Comparison of ENCODE assay signal across 19 cellular contexts in the genomic region with DNA sequence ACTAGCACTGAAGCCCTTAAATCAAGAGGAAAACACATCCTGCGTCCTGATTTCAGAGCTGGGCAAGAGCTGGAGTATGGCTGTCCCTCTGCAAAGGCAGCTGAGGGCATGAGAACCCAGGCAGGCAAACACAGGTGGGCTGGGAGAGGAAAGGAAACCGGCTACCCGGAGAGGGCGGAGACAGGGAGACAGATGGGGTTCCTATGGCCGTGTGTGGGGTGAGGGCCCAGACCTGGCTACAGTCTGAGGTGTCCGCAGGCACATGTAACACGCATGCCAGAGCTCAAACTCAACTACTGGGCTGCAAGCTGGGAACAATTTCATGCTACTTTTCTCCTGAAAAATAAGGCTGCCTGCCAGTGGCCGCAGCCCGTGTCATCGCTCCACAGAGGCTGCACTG. TPM values are rescaled to one million over a fixed set of nuclear protein-coding genes. Genes with fewer than 3 reads are reported as not detected.
DNase-seq lines count a peak whose midpoint lies in the region; ATAC-seq, FAIRE-seq and TF ChIP-seq lines count a peak whose summit lies in the region.
"Had no signal": no experiment of that assay in that cellular context is flagged by ENCODE, and none has a peak within 500 bp of the region (broad histone marks: within the 10 kb centered on the region; RNA-seq: fewer than 3 reads in every experiment).

No MANE protein-coding gene starts in this region.

- peaks cover 0 to 55% of the 10 kb centered on the region in 2 donors for H3K36me3 ChIP-seq in left lung

- intact Hi-C loops in activated T-helper 2 cell treated with anti-CD3 and anti-CD28 coated beads, Interferon-gamma antibody, Interleukin-2, Interleukin-4, amounts not matched to agents 10 μg/mL and 5 μg/mL and 100 μg/mL, durations not matched to agents 14 hours and 24 hours and 36 hours (cut with micrococcal nuclease) = loop anchor here (10.0 kb wide), 1 partner anchor 109 kb away; the partner anchor contains the start of gene NDUFA10
- intact Hi-C loops in left lung (cut with DNase I) = no loop called here

- FAIRE-seq in HTR-8/SVneo (lab: Jason Lieb, UNC) = no peak
- FAIRE-seq: GM12878, H54, HepG2 had no signal

- peaks cover 6 to 22% of the 10 kb centered on the region in 2 donors for H3K4me1 ChIP-seq in left lung
- H3K4me1 ChIP-seq in foreskin keratinocyte = no peaks in the 10 kb centered on the region

- H3K9me3 ChIP-seq in left lung = no peaks in the 10 kb centered on the region

- H3K9me3 Mint-ChIP-seq in activated T-cell treated with anti-CD3 and anti-CD28 coated beads, Interleukin-2, amount 50 U/mL, for 24 hours = no peaks in the 10 kb centered on the region
- H3K9me3 Mint-ChIP-seq in activated T-cell treated with anti-CD3 and anti-CD28 coated beads, Interleukin-2, amount 50 U/mL, for 72 hours = no peaks in the 10 kb centered on the region
- no peaks in the 10 kb centered on the region for H3K9me3 Mint-ChIP-seq in activated T-helper 2 cell treated with anti-CD3 and anti-CD28 coated beads, Interferon-gamma antibody, Interleukin-2, Interleukin-4, amounts not matched to agents 10 μg/mL and 5 μg/mL and 100 μg/mL, durations not matched to agents 14 hours and 24 hours and 36 hours

- peaks cover 31% of the 10 kb centered on the region for H3K4me1 Mint-ChIP-seq in activated T-cell treated with anti-CD3 and anti-CD28 coated beads, Interleukin-2, amount 50 U/mL, for 24 hours (ENCODE audit: low read depth)
- peaks cover 21% of the 10 kb centered on the region for H3K4me1 Mint-ChIP-seq in activated T-cell treated with anti-CD3 and anti-CD28 coated beads, Interleukin-2, amount 50 U/mL, for 72 hours (ENCODE audit: low read depth)
- H3K4me1 Mint-ChIP-seq in activated T-helper 2 cell treated with anti-CD3 and anti-CD28 coated beads, Interferon-gamma antibody, Interleukin-2, Interleukin-4, amounts not matched to agents 10 μg/mL and 5 μg/mL and 100 μg/mL, durations not matched to agents 14 hours and 24 hours and 36 hours (ENCODE audit: low read depth) = peaks cover 17% of the 10 kb centered on the region

- H3K27me3 ChIP-seq in left lung (peaks cover 0 to 10% of the 10 kb centered on the region in 2 donors), foreskin keratinocyte (no peaks in the 10 kb centered on the region)

- DNase-seq in activated T-cell treated with anti-CD3 and anti-CD28 coated beads, Interleukin-2, amount 50 U/mL, for 24 hours = peak; percentile 16
- no peak for DNase-seq in activated T-cell treated with anti-CD3 and anti-CD28 coated beads, Interleukin-2, amount 50 U/mL, for 72 hours
- no peak for DNase-seq in activated T-helper 2 cell treated with anti-CD3 and anti-CD28 coated beads, Interferon-gamma antibody, Interleukin-2, Interleukin-4, amounts not matched to agents 10 μg/mL and 5 μg/mL and 100 μg/mL, durations not matched to agents 14 hours and 24 hours and 36 hours (ENCODE audit: low spot score)
- DNase-seq in left lung (peak; percentile 20 to 23), substantia nigra (lab: John Stamatoyannopoulos, UW) (no peak), foreskin keratinocyte (no peak), HTR-8/SVneo (ENCODE audit: insufficient read length, low spot score) (no peak), hypothalamus (lab: John Stamatoyannopoulos, UW) (no peak)
- DNase-seq: activated CD8-positive, alpha-beta memory T cell treated with anti-CD3 and anti-CD28 coated beads, Interleukin-2, amount 10 ng/mL, durations not matched to agents 7 days and 5 days; effector memory CD4-positive, alpha-beta T cell; mammary epithelial cell; NCI-H2081 treated with DMSO at 0.1 percent for 48 hours; NCI-H69 had no signal

- H3K36me3 Mint-ChIP-seq in activated T-cell treated with anti-CD3 and anti-CD28 coated beads, Interleukin-2, amount 50 U/mL, for 24 hours (ENCODE audit: low read depth) = peaks cover 79% of the 10 kb centered on the region
- peaks cover 3 to 11% of the 10 kb centered on the region in 2 donors for H3K36me3 Mint-ChIP-seq in activated T-cell treated with anti-CD3 and anti-CD28 coated beads, Interleukin-2, amount 50 U/mL, for 72 hours (ENCODE audit: insufficient read depth in 2 of 2)
- peaks cover 42% of the 10 kb centered on the region for H3K36me3 Mint-ChIP-seq in activated T-helper 2 cell treated with anti-CD3 and anti-CD28 coated beads, Interferon-gamma antibody, Interleukin-2, Interleukin-4, amounts not matched to agents 10 μg/mL and 5 μg/mL and 100 μg/mL, durations not matched to agents 14 hours and 24 hours and 36 hours (ENCODE audit: low read depth)

- TF ChIP-seq CTCF in left lung (IDR thresholded peaks at IDR 0.05) (no peak), foreskin keratinocyte (conservative IDR thresholded peaks at IDR 0.05) (no peak)

- H3K27me3 Mint-ChIP-seq in activated T-cell treated with anti-CD3 and anti-CD28 coated beads, Interleukin-2, amount 50 U/mL, for 24 hours = no peaks in the 10 kb centered on the region
- H3K27me3 Mint-ChIP-seq in activated T-cell treated with anti-CD3 and anti-CD28 coated beads, Interleukin-2, amount 50 U/mL, for 72 hours (ENCODE audit: low read depth) = no peaks in the 10 kb centered on the region
- no peaks in the 10 kb centered on the region for H3K27me3 Mint-ChIP-seq in activated T-helper 2 cell treated with anti-CD3 and anti-CD28 coated beads, Interferon-gamma antibody, Interleukin-2, Interleukin-4, amounts not matched to agents 10 μg/mL and 5 μg/mL and 100 μg/mL, durations not matched to agents 14 hours and 24 hours and 36 hours (ENCODE audit: low read depth)
- H3K27me3 Mint-ChIP-seq: activated CD8-positive, alpha-beta memory T cell treated with anti-CD3 and anti-CD28 coated beads, Interleukin-2, amount 10 ng/mL, durations not matched to agents 7 days and 5 days had no signal

- H3K4me3 ChIP-seq in left lung = no peak overlapping the region
- H3K4me3 ChIP-seq: GM12878, smooth muscle cell had no signal

- H3K4me3 Mint-ChIP-seq in activated T-cell treated with anti-CD3 and anti-CD28 coated beads, Interleukin-2, amount 50 U/mL, for 24 hours = no peak overlapping the region
- H3K4me3 Mint-ChIP-seq in activated T-cell treated with anti-CD3 and anti-CD28 coated beads, Interleukin-2, amount 50 U/mL, for 72 hours = peak overlapping the region in 1 of 2 donors; percentile 36
- H3K4me3 Mint-ChIP-seq in activated T-helper 2 cell treated with anti-CD3 and anti-CD28 coated beads, Interferon-gamma antibody, Interleukin-2, Interleukin-4, amounts not matched to agents 10 μg/mL and 5 μg/mL and 100 μg/mL, durations not matched to agents 14 hours and 24 hours and 36 hours (ENCODE audit: low read depth) = peak overlapping the region; percentile 33
- H3K4me3 Mint-ChIP-seq: activated CD8-positive, alpha-beta memory T cell treated with anti-CD3 and anti-CD28 coated beads, Interleukin-2, amount 10 ng/mL, durations not matched to agents 7 days and 5 days had no signal

- peak overlapping the region; percentile 74 for H3K27ac Mint-ChIP-seq in activated T-cell treated with anti-CD3 and anti-CD28 coated beads, Interleukin-2, amount 50 U/mL, for 24 hours
- no peak overlapping the region for H3K27ac Mint-ChIP-seq in activated T-cell treated with anti-CD3 and anti-CD28 coated beads, Interleukin-2, amount 50 U/mL, for 72 hours
- no peak overlapping the region for H3K27ac Mint-ChIP-seq in activated T-helper 2 cell treated with anti-CD3 and anti-CD28 coated beads, Interferon-gamma antibody, Interleukin-2, Interleukin-4, amounts not matched to agents 10 μg/mL and 5 μg/mL and 100 μg/mL, durations not matched to agents 14 hours and 24 hours and 36 hours
- H3K27ac Mint-ChIP-seq: activated CD8-positive, alpha-beta memory T cell treated with anti-CD3 and anti-CD28 coated beads, Interleukin-2, amount 10 ng/mL, durations not matched to agents 7 days and 5 days had no signal

- H3K27ac ChIP-seq in left lung = no peak overlapping the region
- peak overlapping the region; percentile 44 for H3K27ac ChIP-seq in substantia nigra (ENCODE audit: low read depth, low read length, poor library complexity, severe bottlenecking)
- no peak overlapping the region for H3K27ac ChIP-seq in foreskin keratinocyte
- H3K27ac ChIP-seq: VCaP had no signal

- ATAC-seq in activated T-cell treated with anti-CD3 and anti-CD28 coated beads, Interleukin-2, amount 50 U/mL, for 72 hours (replicated peaks in 1 of 2) = no peak
- no peak for ATAC-seq in left lung
- ATAC-seq in foreskin keratinocyte = no peak
- ATAC-seq: activated CD8-positive, alpha-beta memory T cell treated with anti-CD3 and anti-CD28 coated beads, Interleukin-2, amount 10 ng/mL, durations not matched to agents 7 days and 5 days; GM12878; HepG2; Panc1 had no signal

RNA-seq across cellular contexts. Expression of gene COPS9, which starts 2.7 kb away (rescaled TPM):
- 10 to 100 TPM; 73.1 to 81.5 TPM for total RNA-seq in activated T-cell treated with anti-CD3 and anti-CD28 coated beads, Interleukin-2, amount 50 U/mL, for 72 hours
- total RNA-seq in activated T-helper 2 cell treated with anti-CD3 and anti-CD28 coated beads, Interferon-gamma antibody, Interleukin-2, Interleukin-4, amounts not matched to agents 10 μg/mL and 5 μg/mL and 100 μg/mL, durations not matched to agents 14 hours and 24 hours and 36 hours = 112 and 114 TPM in 2 replicates
- total RNA-seq in left lung (100 to 1,000 TPM; 108 to 146 TPM), foreskin keratinocyte (150 and 161 TPM in 2 replicates)
- 316 and 358 TPM in 2 replicates for polyA plus RNA-seq in foreskin keratinocyte

RNA-seq across cellular contexts. Expression of gene OTOS, which starts 7.1 kb away (rescaled TPM):
- total RNA-seq in activated T-cell treated with anti-CD3 and anti-CD28 coated beads, Interleukin-2, amount 50 U/mL, for 72 hours = not detected
- not detected in 2 replicates for total RNA-seq in activated T-helper 2 cell treated with anti-CD3 and anti-CD28 coated beads, Interferon-gamma antibody, Interleukin-2, Interleukin-4, amounts not matched to agents 10 μg/mL and 5 μg/mL and 100 μg/mL, durations not matched to agents 14 hours and 24 hours and 36 hours
- not detected for total RNA-seq in left lung
- not detected in 2 replicates for total RNA-seq in foreskin keratinocyte
- not detected in 2 replicates for polyA plus RNA-seq in foreskin keratinocyte
- total RNA-seq: activated CD8-positive, alpha-beta memory T cell treated with anti-CD3 and anti-CD28 coated beads, Interleukin-2, amount 10 ng/mL, durations not matched to agents 7 days and 5 days; GM12878; HepG2; mammary epithelial cell; smooth muscle cell had no signal
- polyA plus RNA-seq: GM12878, HepG2, mammary epithelial cell, smooth muscle cell had no signal

Comparison
In these comparisons a context has a peak if more than half of its experiments do, and no peak if none do; other contexts are left out.
1. DNase-seq: peak in activated T-cell treated with anti-CD3 and anti-CD28 coated beads, Interleukin-2, amount 50 U/mL, for 24 hours (single experiment) and left lung (2 of 2); none in activated T-cell treated with anti-CD3 and anti-CD28 coated beads, Interleukin-2, amount 50 U/mL, for 72 hours (0 of 2), activated T-helper 2 cell treated with anti-CD3 and anti-CD28 coated beads, Interferon-gamma antibody, Interleukin-2, Interleukin-4, amounts not matched to agents 10 μg/mL and 5 μg/mL and 100 μg/mL, durations not matched to agents 14 hours and 24 hours and 36 hours (single experiment), substantia nigra (0 of 49), foreskin keratinocyte (0 of 2), HTR-8/SVneo (single experiment) and hypothalamus (0 of 51).